ENCODE assay signal across 1 cellular context in genomic region chr16:67857547-67858233, GRCh38.
TF ChIP-seq lines count a peak whose summit lies in the region.

No MANE protein-coding gene starts in this region.

TF ChIP-seq in IMR-90, 13 proteins besides CTCF, POLR2A, EP300 and RAD21:
- TF ChIP-seq MAFK (IDR thresholded peaks at IDR 0.05; ENCODE audit: low read depth, low read length) = peak; percentile 37; the same call in 1 of the 2 replicates
- peak; percentile 34; the same call in 1 of the 2 replicates for TF ChIP-seq BHLHE40 (IDR thresholded peaks at IDR 0.05; ENCODE audit: low read depth, low read length)
- peak; percentile 60 for TF ChIP-seq CEBPB (IDR thresholded peaks at IDR 0.05; ENCODE audit: low read depth, low read length)
- TF ChIP-seq ELK1 (IDR thresholded peaks at IDR 0.05; ENCODE audit: borderline replicate concordance, low read depth, low read length) = no peak
- TF ChIP-seq FOS (IDR thresholded peaks at IDR 0.05; ENCODE audit: low read depth, low read length) = peak; percentile 71
- TF ChIP-seq USF2 (IDR thresholded peaks at IDR 0.05; ENCODE audit: low read depth, low read length) = no peak
- TF ChIP-seq CHD1 (IDR thresholded peaks at IDR 0.05; ENCODE audit: low read depth, low read length) = no peak; the same call in 1 of the 2 replicates
- 0 out of 2 replicates have a peak, but pooled peaks have one; percentile 25 for TF ChIP-seq MAZ (IDR thresholded peaks at IDR 0.05; ENCODE audit: borderline replicate concordance, low read depth, low read length)
- TF ChIP-seq NFE2L2 (IDR thresholded peaks at IDR 0.05; ENCODE audit: low read depth, low read length) = peak; percentile 40
- TF ChIP-seq MXI1 (IDR thresholded peaks at IDR 0.05; ENCODE audit: borderline replicate concordance, low read depth, low read length) = peak; percentile 68
- peak; percentile 31 for TF ChIP-seq RCOR1 (IDR thresholded peaks at IDR 0.05; ENCODE audit: insufficient replicate concordance, low read length)
